19 cellular contexts compared by ENCODE assay signal in the genomic region with DNA sequence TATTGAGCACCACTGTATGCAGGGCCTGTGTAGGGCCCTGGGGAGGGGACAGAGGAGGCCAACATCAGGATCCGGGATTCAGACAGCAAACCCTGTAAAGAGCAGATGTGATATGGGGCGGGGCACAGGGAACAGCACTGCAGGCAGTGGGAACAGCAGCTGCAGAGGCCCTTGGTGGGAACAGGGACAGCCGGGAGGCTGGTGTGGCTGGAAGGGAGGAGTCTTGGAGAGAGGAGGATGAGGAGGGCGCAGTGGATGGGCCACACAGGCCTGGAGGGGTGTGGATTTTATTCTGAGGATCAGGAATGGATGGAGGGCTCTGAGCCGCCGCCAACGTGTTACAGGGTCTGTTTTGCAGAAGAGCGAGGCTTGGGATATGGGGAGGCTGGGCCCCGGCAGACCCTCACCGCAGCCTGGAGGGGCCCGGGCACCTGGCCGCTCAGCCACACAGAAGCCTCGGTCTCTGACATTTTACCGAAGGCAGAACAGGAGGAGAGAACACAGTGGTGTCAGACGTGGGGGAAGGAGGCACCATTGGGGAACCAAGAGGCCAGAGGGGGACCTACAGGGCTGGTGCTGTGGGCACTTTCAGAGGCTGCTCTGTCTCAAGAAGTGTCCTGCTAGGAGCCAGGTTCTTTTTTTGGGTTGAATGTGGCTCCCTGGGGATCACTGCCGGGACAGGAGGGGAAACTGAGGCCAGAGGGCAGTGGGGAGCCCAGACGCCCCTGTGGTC. TPM values are rescaled to one million over a fixed set of nuclear protein-coding genes. Genes with fewer than 3 reads are reported as not detected.
"Had no signal": no experiment of that assay in that cellular context is flagged by ENCODE, and none has a peak within 500 bp of the region (broad histone marks: within the 10 kb centered on the region; RNA-seq: fewer than 3 reads in every experiment).

No MANE protein-coding gene starts in this region.

- H3K36me3 ChIP-seq: cardiac muscle cell, heart left ventricle, left lung, tibial nerve had no signal

- H3K9me3 ChIP-seq: heart left ventricle, left lung, tibial nerve had no signal

- H3K27ac ChIP-seq: cardiac muscle cell, heart left ventricle, left lung, tibial nerve, VCaP had no signal

- DNase-seq: activated CD4-positive, alpha-beta T cell treated with anti-CD3 and anti-CD28 coated beads for 36 hours; activated CD8-positive, alpha-beta memory T cell treated with anti-CD3 and anti-CD28 coated beads, Interleukin-2, amount 50 U/mL, for 48 hours; activated CD8-positive, alpha-beta T cell treated with anti-CD3 and anti-CD28 coated beads, Interleukin-2, amount 10 ng/mL, durations not matched to agents 7 days and 5 days; aorta; effector CD4-positive, alpha-beta T cell; foreskin melanocyte; heart left ventricle; islet precursor cell; left lung; posterior cingulate gyrus; T-helper 1 cell had no signal

- ATAC-seq: activated CD4-positive, alpha-beta T cell treated with anti-CD3 and anti-CD28 coated beads for 36 hours; activated CD8-positive, alpha-beta T cell treated with anti-CD3 and anti-CD28 coated beads, Interleukin-2, amount 10 ng/mL, durations not matched to agents 7 days and 5 days; heart left ventricle; left lung; stimulated activated effector memory CD8-positive, alpha-beta T cell treated with anti-CD3 and anti-CD28 coated beads, Interleukin-12 subunit alpha, Interleukin-12 subunit beta, amount 100 ng/mL, for 72 hours had no signal

- H3K4me2 ChIP-seq: smooth muscle cell had no signal

- H3K4me3 ChIP-seq: cardiac muscle cell, heart left ventricle, left lung, smooth muscle cell, tibial nerve had no signal

- FAIRE-seq: colon, endothelial cell of umbilical vein had no signal

RNA-seq across cellular contexts. Expression of gene EFNA2, which starts 6.9 kb away (rescaled TPM):
- total RNA-seq: activated CD4-positive, alpha-beta T cell treated with anti-CD3 and anti-CD28 coated beads for 36 hours; activated CD8-positive, alpha-beta T cell treated with anti-CD3 and anti-CD28 coated beads, Interleukin-2, amount 10 ng/mL, durations not matched to agents 7 days and 5 days; aorta; heart left ventricle; subcutaneous adipose tissue; tibial nerve had no signal
- polyA plus RNA-seq: heart left ventricle had no signal
